ENCODE assay signal across 10 cellular contexts in genomic region chr2:15169326-15170038, GRCh38.
DNase-seq lines count a peak whose midpoint lies in the region; ATAC-seq and TF ChIP-seq lines count a peak whose summit lies in the region.
"Had no signal": no experiment of that assay in that cellular context is flagged by ENCODE, and none has a peak within 500 bp of the region (broad histone marks: within the 10 kb centered on the region; RNA-seq: fewer than 3 reads in every experiment).

No MANE protein-coding gene starts in this region.

- H3K9me3 Mint-ChIP-seq in chondrocyte (ENCODE audit: low read depth), result no peaks in the 10 kb centered on the region

- no peaks in the 10 kb centered on the region for H3K27me3 Mint-ChIP-seq in chondrocyte (ENCODE audit: low read depth)

- H3K4me3 ChIP-seq in left ventricle myocardium inferior (peak overlapping the region; percentile 3), lower lobe of right lung (no peak overlapping the region)

- intact Hi-C loops in left ventricle myocardium inferior (cut with micrococcal nuclease) (no loop called here), Right ventricle myocardium superior (cut with DNase I) (no loop called here), lower lobe of right lung (cut with DNase I) (no loop called here)

- H3K27me3 ChIP-seq in left ventricle myocardium inferior (ENCODE audit: low read depth), result no peaks in the 10 kb centered on the region
- no peaks in the 10 kb centered on the region for H3K27me3 ChIP-seq in lower lobe of right lung (ENCODE audit: low read depth)

- ATAC-seq in Right ventricle myocardium superior (ENCODE audit: poor library complexity) (no peak), lower lobe of right lung (peak; percentile 62 to 70), GM21529 (IDR thresholded peaks at IDR 0.05; ENCODE audit: unreplicated experiment) (no peak)

- H3K4me1 ChIP-seq in left ventricle myocardium inferior (peaks cover 7% of the 10 kb centered on the region), lower lobe of right lung (no peaks in the 10 kb centered on the region)

- H3K36me3 ChIP-seq in left ventricle myocardium inferior (peaks cover 10% of the 10 kb centered on the region), lower lobe of right lung (peaks cover 6% of the 10 kb centered on the region)

- peak overlapping the region; percentile 74 for H3K27ac ChIP-seq in left ventricle myocardium inferior (replicated peaks)
- H3K27ac ChIP-seq in lower lobe of right lung, result peak overlapping the region; percentile 74

- H3K9me3 ChIP-seq in left ventricle myocardium inferior (replicated peaks), result no peaks in the 10 kb centered on the region
- H3K9me3 ChIP-seq in lower lobe of right lung, result no peaks in the 10 kb centered on the region

- DNase-seq in left ventricle myocardium inferior (no peak), Right ventricle myocardium superior (no peak), chondrocyte (ENCODE audit: low spot score) (no peak), lower lobe of right lung (no peak), GM19240 (ENCODE audit: insufficient read length, low spot score) (no peak), iPS-NIHi11 (ENCODE audit: low spot score) (no peak)
- DNase-seq in stimulated activated CD8-positive, alpha-beta memory T cell treated with anti-CD3 and anti-CD28 coated beads, Interleukin-4, amount 100 ng/mL, for 48 hours, result no peak
- DNase-seq: AML-193, anterior cingulate cortex had no signal

- H3K36me3 Mint-ChIP-seq in chondrocyte (ENCODE audit: low read depth), result peaks cover 10% of the 10 kb centered on the region

- peak overlapping the region; percentile 59 for H3K4me3 Mint-ChIP-seq in chondrocyte (ENCODE audit: unreplicated experiment)

- H3K27ac Mint-ChIP-seq in chondrocyte (ENCODE audit: unreplicated experiment), result peak overlapping the region; percentile 93

- peaks cover 27% of the 10 kb centered on the region for H3K4me1 Mint-ChIP-seq in chondrocyte (ENCODE audit: low read depth)

- no peak for TF ChIP-seq CTCF in left ventricle myocardium inferior (IDR thresholded peaks at IDR 0.05; ENCODE audit: borderline replicate concordance)
- no peak for TF ChIP-seq CTCF in chondrocyte (IDR thresholded peaks at IDR 0.05)
- no peak for TF ChIP-seq CTCF in lower lobe of right lung (IDR thresholded peaks at IDR 0.05)

Comparison
In these comparisons a context has a peak if more than half of its experiments do, and no peak if none do; other contexts are left out.
1. ATAC-seq: peak in lower lobe of right lung (2 of 2); none in Right ventricle myocardium superior (single experiment) and GM21529 (single experiment).